9 cellular contexts compared by ENCODE assay signal in the genomic region with DNA sequence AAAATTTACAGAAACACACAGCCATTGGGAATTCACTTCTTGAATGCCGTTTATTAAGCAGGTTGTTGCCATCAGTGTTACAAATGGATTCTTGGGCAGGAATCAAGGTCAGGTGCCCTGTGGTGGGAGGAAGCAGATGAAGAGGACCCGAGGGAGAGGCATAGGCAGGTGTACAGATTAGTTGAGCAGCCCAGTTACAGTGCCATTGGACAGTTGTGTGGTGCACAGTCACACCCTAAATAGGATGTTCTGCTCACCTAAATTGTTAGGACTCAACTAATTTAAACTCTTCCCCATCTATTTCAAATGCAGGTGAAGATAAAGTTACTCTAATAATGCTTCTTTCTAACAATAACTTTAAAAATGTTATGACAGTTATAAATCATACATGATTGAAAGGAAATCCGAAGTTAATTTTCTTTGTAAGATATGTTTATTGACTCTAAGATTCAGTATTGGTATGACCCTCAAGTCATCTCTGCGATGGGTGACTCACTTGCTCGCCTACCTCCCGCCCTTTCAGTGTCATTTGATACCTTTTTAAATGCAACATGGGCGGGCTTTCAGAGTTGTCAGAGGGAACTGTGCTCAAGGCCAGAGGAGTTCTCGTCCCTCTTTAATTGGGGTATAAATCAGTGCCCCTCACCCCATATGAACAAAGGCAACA. TPM values are rescaled to one million over a fixed set of nuclear protein-coding genes. Genes with fewer than 3 reads are reported as not detected.
DNase-seq lines count a peak whose midpoint lies in the region; ATAC-seq and TF ChIP-seq lines count a peak whose summit lies in the region.
"Had no signal": no experiment of that assay in that cellular context is flagged by ENCODE, and none has a peak within 500 bp of the region (broad histone marks: within the 10 kb centered on the region; RNA-seq: fewer than 3 reads in every experiment).

No MANE protein-coding gene starts in this region.

- H3K4me3 ChIP-seq in coronary artery, result no peak overlapping the region
- H3K4me3 ChIP-seq in neural progenitor cell, result no peak overlapping the region

- DNase-seq in ELF-1 (ENCODE audit: low read depth, low spot score), result peak; percentile 38
- DNase-seq in coronary artery (ENCODE audit: low spot score), result no peak
- DNase-seq in neural progenitor cell (ENCODE audit: low spot score), result peak; percentile 46
- no peak for DNase-seq in globus pallidus (ENCODE audit: low spot score)
- no peak for DNase-seq in activated T-cell treated with anti-CD3 and anti-CD28 coated beads, Interleukin-2, amount 50 U/mL, for 1 hour
- DNase-seq in C1 segment of cervical spinal cord (lab: John Stamatoyannopoulos, UW), result no peak
- DNase-seq: activated naive CD4-positive, alpha-beta T cell treated with anti-CD3 and anti-CD28 coated beads, Interleukin-2, amount 50 U/mL, for 16 hours had no signal

- H3K4me1 ChIP-seq in neural progenitor cell, result peaks cover 20% of the 10 kb centered on the region

- H2AFZ ChIP-seq in neural progenitor cell (replicated peaks), result no peak overlapping the region

- peak overlapping the region in 3 of 4 donors; percentile 76 to 90 (median 87) for H3K4me3 Mint-ChIP-seq in IgD-negative memory B cell
- H3K4me3 Mint-ChIP-seq in neural progenitor cell, result no peak overlapping the region

- ATAC-seq in GM21381 (IDR thresholded peaks at IDR 0.05; ENCODE audit: unreplicated experiment), result no peak

- H3K36me3 Mint-ChIP-seq in IgD-negative memory B cell, result peaks cover 5% of the 10 kb centered on the region
- H3K36me3 Mint-ChIP-seq in neural progenitor cell, result peaks cover 16% of the 10 kb centered on the region

- peaks cover 21% of the 10 kb centered on the region for H3F3A ChIP-seq in neural progenitor cell (ENCODE audit: low read depth)

- H3K27me3 ChIP-seq in neural progenitor cell, result no peaks in the 10 kb centered on the region

- H3K9me3 Mint-ChIP-seq in IgD-negative memory B cell (no peaks in the 10 kb centered on the region), neural progenitor cell (no peaks in the 10 kb centered on the region)

- H3K27ac Mint-ChIP-seq in IgD-negative memory B cell (peak overlapping the region; percentile 84 to 96 (median 95)), neural progenitor cell (peak overlapping the region; percentile 25)

- no peaks in the 10 kb centered on the region for H4K20me1 ChIP-seq in neural progenitor cell (ENCODE audit: low read depth)

- H3K4me1 Mint-ChIP-seq in IgD-negative memory B cell (peaks cover 55 to 64% (median 63%) of the 10 kb centered on the region in 3 donors), neural progenitor cell (peaks cover 35% of the 10 kb centered on the region)

- no peaks in the 10 kb centered on the region for H3K36me3 ChIP-seq in neural progenitor cell

- no peaks in the 10 kb centered on the region for H3K27me3 Mint-ChIP-seq in IgD-negative memory B cell
- no peaks in the 10 kb centered on the region for H3K27me3 Mint-ChIP-seq in neural progenitor cell (ENCODE audit: insufficient read depth, low read depth)

- H3K4me2 ChIP-seq in neural progenitor cell, result peak overlapping the region; percentile 56

- no peak for TF ChIP-seq CTCF in coronary artery (IDR thresholded peaks at IDR 0.05)
- TF ChIP-seq CTCF in neural progenitor cell (IDR thresholded peaks at IDR 0.05), result no peak

- H3K9me3 ChIP-seq in neural progenitor cell (ENCODE audit: low read depth), result no peaks in the 10 kb centered on the region

- no peak overlapping the region for H3K9ac ChIP-seq in neural progenitor cell

- peak overlapping the region; percentile 24 to 45 for H3K27ac ChIP-seq in coronary artery
- no peak overlapping the region for H3K27ac ChIP-seq in neural progenitor cell

- H3K79me2 ChIP-seq in neural progenitor cell (ENCODE audit: low read depth), result no peaks in the 10 kb centered on the region

RNA-seq across cellular contexts. Expression of a gene that starts 35.0 kb away (rescaled TPM):
- 23.6 TPM for polyA plus RNA-seq in IgD-negative memory B cell
- total RNA-seq in neural progenitor cell (ENCODE audit: low replicate concordance), result 30.0 and 43.7 TPM in 2 replicates

RNA-seq across cellular contexts. Expression of a gene that starts 55.4 kb away (rescaled TPM):
- polyA plus RNA-seq in IgD-negative memory B cell, result 307 TPM
- total RNA-seq in neural progenitor cell (ENCODE audit: low replicate concordance), result 1.3 TPM in 1 of 2 replicates, not detected in the other

Comparison
In these comparisons a context has a peak if more than half of its experiments do, and no peak if none do; other contexts are left out.
1. DNase-seq: peak in ELF-1 (single experiment) and neural progenitor cell (single experiment); none in coronary artery (single experiment), globus pallidus (single experiment), activated T-cell treated with anti-CD3 and anti-CD28 coated beads, Interleukin-2, amount 50 U/mL, for 1 hour (single experiment) and C1 segment of cervical spinal cord (0 of 14).